2 cellular contexts compared by ENCODE assay signal in the genomic region with DNA sequence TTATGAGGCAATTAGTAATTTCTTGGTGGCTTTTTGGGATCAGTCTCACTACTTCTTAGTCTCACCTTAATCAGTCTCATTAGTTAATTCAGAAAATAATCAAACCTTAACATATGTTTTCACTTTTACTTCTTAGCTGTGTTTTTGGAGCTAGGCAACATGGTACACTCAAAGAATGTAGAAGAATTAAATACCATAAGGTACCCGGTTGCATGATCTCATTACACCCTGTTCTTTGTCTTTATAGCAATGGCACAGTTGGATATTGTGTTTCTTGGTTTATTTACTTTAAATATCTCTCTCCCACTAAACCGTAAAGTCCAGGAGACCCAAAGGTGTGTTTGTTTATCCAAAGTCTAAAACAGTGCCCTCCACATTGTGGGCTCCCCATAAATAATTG.
TF ChIP-seq lines count a peak whose summit lies in the region.

No MANE protein-coding gene starts in this region.

TF ChIP-seq in HCT116, 20 proteins besides CTCF, POLR2A, EP300 and RAD21 (continued from another document):
- TF ChIP-seq EGR1 (IDR thresholded peaks at IDR 0.05; ENCODE audit: low read depth): no peak
- no peak for TF ChIP-seq SP1 (IDR thresholded peaks at IDR 0.05; ENCODE audit: low read depth)
- TF ChIP-seq, protein P1, sequence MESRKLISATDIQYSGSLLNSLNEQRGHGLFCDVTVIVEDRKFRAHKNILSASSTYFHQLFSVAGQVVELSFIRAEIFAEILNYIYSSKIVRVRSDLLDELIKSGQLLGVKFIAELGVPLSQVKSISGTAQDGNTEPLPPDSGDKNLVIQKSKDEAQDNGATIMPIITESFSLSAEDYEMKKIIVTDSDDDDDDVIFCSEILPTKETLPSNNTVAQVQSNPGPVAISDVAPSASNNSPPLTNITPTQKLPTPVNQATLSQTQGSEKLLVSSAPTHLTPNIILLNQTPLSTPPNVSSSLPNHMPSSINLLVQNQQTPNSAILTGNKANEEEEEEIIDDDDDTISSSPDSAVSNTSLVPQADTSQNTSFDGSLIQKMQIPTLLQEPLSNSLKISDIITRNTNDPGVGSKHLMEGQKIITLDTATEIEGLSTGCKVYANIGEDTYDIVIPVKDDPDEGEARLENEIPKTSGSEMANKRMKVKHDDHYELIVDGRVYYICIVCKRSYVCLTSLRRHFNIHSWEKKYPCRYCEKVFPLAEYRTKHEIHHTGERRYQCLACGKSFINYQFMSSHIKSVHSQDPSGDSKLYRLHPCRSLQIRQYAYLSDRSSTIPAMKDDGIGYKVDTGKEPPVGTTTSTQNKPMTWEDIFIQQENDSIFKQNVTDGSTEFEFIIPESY (IDR thresholded peaks at IDR 0.05; ENCODE audit: extremely low read depth, insufficient replicate concordance, low read length): no peak
- no peak for TF ChIP-seq JUND (IDR thresholded peaks at IDR 0.05)

TF ChIP-seq in SK-N-SH, 30 proteins besides CTCF, POLR2A, EP300 and RAD21 (continued from another document):
- TF ChIP-seq, protein P1 (IDR thresholded peaks at IDR 0.05; ENCODE audit: borderline replicate concordance, low read depth): no peak
- TF ChIP-seq JUND (IDR thresholded peaks at IDR 0.05): no peak
- TF ChIP-seq, protein P2, sequence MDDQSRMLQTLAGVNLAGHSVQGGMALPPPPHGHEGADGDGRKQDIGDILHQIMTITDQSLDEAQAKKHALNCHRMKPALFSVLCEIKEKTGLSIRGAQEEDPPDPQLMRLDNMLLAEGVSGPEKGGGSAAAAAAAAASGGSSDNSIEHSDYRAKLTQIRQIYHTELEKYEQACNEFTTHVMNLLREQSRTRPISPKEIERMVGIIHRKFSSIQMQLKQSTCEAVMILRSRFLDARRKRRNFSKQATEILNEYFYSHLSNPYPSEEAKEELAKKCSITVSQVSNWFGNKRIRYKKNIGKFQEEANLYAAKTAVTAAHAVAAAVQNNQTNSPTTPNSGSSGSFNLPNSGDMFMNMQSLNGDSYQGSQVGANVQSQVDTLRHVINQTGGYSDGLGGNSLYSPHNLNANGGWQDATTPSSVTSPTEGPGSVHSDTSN (IDR thresholded peaks at IDR 0.05): no peak
- TF ChIP-seq, protein P3, sequence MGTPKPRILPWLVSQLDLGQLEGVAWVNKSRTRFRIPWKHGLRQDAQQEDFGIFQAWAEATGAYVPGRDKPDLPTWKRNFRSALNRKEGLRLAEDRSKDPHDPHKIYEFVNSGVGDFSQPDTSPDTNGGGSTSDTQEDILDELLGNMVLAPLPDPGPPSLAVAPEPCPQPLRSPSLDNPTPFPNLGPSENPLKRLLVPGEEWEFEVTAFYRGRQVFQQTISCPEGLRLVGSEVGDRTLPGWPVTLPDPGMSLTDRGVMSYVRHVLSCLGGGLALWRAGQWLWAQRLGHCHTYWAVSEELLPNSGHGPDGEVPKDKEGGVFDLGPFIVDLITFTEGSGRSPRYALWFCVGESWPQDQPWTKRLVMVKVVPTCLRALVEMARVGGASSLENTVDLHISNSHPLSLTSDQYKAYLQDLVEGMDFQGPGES (IDR thresholded peaks at IDR 0.05; ENCODE audit: low read depth, low read length): no peak
- TF ChIP-seq FOSL2 (IDR thresholded peaks at IDR 0.05; ENCODE audit: borderline replicate concordance, low read depth): no peak
- TF ChIP-seq GATA2 (CRISPR knock-in tag; IDR thresholded peaks at IDR 0.05): no peak
- no peak for TF ChIP-seq SIN3A (IDR thresholded peaks at IDR 0.05; ENCODE audit: borderline replicate concordance, low read depth, low read length)
- TF ChIP-seq GABPA (IDR thresholded peaks at IDR 0.05; ENCODE audit: low read depth): no peak
- TF ChIP-seq SMC3 (IDR thresholded peaks at IDR 0.05; ENCODE audit: low read depth, low read length): no peak
- no peak for TF ChIP-seq MEF2A (IDR thresholded peaks at IDR 0.05; ENCODE audit: borderline replicate concordance, low read depth)
- no peak for TF ChIP-seq CHD2 (IDR thresholded peaks at IDR 0.05; ENCODE audit: low read length, partially characterized antibody)
- no peak for TF ChIP-seq TEAD4 (IDR thresholded peaks at IDR 0.05; ENCODE audit: borderline replicate concordance, insufficient read depth)
- no peak for TF ChIP-seq RCOR1 (IDR thresholded peaks at IDR 0.05; ENCODE audit: low read length)
- TF ChIP-seq ELF1 (IDR thresholded peaks at IDR 0.05): no peak
- no peak for TF ChIP-seq MXI1 (IDR thresholded peaks at IDR 0.05; ENCODE audit: low read depth, low read length)
- no peak for TF ChIP-seq TAF1 (IDR thresholded peaks at IDR 0.05; ENCODE audit: borderline replicate concordance, low read depth, low read length)
